2 cellular contexts compared by ENCODE assay signal in the genomic region with DNA sequence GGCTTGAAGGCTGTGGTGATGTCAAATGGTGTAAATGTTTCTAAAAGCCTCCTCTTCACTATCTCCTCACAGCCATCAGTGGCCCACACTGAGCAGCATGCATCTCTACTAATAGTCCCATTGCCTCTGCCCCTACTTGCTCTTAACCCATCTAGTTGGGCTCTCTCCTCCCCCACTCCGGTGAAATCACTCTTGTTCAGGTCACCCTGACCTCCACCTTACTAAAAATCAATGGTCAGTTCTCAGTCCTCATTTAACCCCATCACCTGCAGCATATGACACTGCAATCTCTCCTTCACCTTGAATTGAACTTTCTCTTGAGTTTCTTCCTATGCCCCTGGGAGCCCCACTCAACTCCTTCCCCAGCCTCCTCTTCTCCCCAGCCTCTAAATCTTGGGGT.
TF ChIP-seq lines count a peak whose summit lies in the region.

No MANE protein-coding gene starts in this region.

TF ChIP-seq in liver, 16 proteins besides CTCF, POLR2A, EP300 and RAD21 (continued from another document):
- TF ChIP-seq, protein P1, sequence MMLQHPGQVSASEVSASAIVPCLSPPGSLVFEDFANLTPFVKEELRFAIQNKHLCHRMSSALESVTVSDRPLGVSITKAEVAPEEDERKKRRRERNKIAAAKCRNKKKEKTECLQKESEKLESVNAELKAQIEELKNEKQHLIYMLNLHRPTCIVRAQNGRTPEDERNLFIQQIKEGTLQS (IDR thresholded peaks at IDR 0.05), result no peak
TF ChIP-seq in liver: peak in this region for 1.

TF ChIP-seq in HepG2, 621 proteins besides CTCF, POLR2A, EP300 and RAD21 (continued from another document):
- TF ChIP-seq, protein P2, sequence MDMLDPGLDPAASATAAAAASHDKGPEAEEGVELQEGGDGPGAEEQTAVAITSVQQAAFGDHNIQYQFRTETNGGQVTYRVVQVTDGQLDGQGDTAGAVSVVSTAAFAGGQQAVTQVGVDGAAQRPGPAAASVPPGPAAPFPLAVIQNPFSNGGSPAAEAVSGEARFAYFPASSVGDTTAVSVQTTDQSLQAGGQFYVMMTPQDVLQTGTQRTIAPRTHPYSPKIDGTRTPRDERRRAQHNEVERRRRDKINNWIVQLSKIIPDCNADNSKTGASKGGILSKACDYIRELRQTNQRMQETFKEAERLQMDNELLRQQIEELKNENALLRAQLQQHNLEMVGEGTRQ (IDR thresholded peaks at IDR 0.05; ENCODE audit: low read depth, low read length), result no peak
- TF ChIP-seq, protein P2 (CRISPR knock-in tag; IDR thresholded peaks at IDR 0.05; ENCODE audit: borderline replicate concordance), result no peak
- no peak for TF ChIP-seq ZNF768 (CRISPR knock-in tag; IDR thresholded peaks at IDR 0.05)
- TF ChIP-seq ZFP37 (CRISPR knock-in tag; IDR thresholded peaks at IDR 0.05; ENCODE audit: borderline replicate concordance), result no peak
